12 cellular contexts compared by ENCODE assay signal in the genomic region with DNA sequence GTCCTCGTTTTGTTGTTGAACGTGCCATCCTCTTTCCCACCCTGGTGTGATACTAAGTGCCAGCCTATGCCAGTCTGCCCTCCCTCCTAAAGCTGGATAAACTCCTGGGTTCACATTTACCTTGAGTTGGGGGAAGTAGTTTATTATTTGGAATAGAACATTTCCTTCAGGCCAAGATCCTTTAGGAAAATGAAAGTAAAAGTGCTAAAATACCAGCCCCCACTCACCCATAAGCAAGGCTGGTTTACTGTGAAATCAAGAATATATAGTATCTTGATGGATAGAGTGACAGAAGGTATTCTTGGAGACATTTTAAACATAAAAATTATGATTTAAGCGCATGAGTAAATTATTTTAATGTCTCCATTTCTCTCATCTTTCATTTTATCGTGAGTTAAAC. TPM values are rescaled to one million over a fixed set of nuclear protein-coding genes. Genes with fewer than 3 reads are reported as not detected.
DNase-seq lines count a peak whose midpoint lies in the region; ATAC-seq and TF ChIP-seq lines count a peak whose summit lies in the region.
"Had no signal": no experiment of that assay in that cellular context is flagged by ENCODE, and none has a peak within 500 bp of the region (broad histone marks: within the 10 kb centered on the region; RNA-seq: fewer than 3 reads in every experiment).

No MANE protein-coding gene starts in this region.

- in situ Hi-C loops in IMR-90 (cut with MboI; ENCODE audit: low sequenced_read_pairs), result no loop called here

- no peaks in the 10 kb centered on the region for H3K27me3 Mint-ChIP-seq in brain

- H3K27ac ChIP-seq in IMR-90 (ENCODE audit: insufficient read depth, low read length) (peak overlapping the region; percentile 56; the same call in 1 of the 2 replicates), mesenchymal stem cell (ENCODE audit: low read length, poor library complexity, severe bottlenecking) (no peak overlapping the region), tibial artery (peak overlapping the region; percentile 73 to 74)

- peak overlapping the region; percentile 98 for H3K4me2 ChIP-seq in IMR-90 (ENCODE audit: low read depth, low read length)
- no peak overlapping the region for H3K4me2 ChIP-seq in mesenchymal stem cell (ENCODE audit: low read length, poor library complexity, severe bottlenecking)

- no peak overlapping the region for H3K56ac ChIP-seq in IMR-90 (ENCODE audit: extremely low read depth, insufficient read depth, low read length)

- peaks cover 4% of the 10 kb centered on the region for H3K36me3 ChIP-seq in IMR-90 (ENCODE audit: control insufficient read depth, insufficient read depth, low read length)
- H3K36me3 ChIP-seq in mesenchymal stem cell (ENCODE audit: control insufficient read depth in 1 of 2, insufficient read depth in 2 of 2, low read depth in 1 of 2, low read length in 2 of 2), result peaks cover 0 to 7% of the 10 kb centered on the region in 2 experiments
- peaks cover 0 to 10% (median 0%) of the 10 kb centered on the region in 3 donors for H3K36me3 ChIP-seq in tibial artery

- 0 out of 2 replicates have a peak overlapping the region, but pooled peaks have one; percentile 19 for H4K91ac ChIP-seq in IMR-90 (ENCODE audit: insufficient read depth, low read depth, low read length)
- H4K91ac ChIP-seq in mesenchymal stem cell (ENCODE audit: low read length), result no peak overlapping the region

- H2AK5ac ChIP-seq in IMR-90 (ENCODE audit: low read depth, low read length), result peak overlapping the region; percentile 83; the same call in 1 of the 2 replicates
- no peak overlapping the region for H2AK5ac ChIP-seq in mesenchymal stem cell (ENCODE audit: low read length, severe bottlenecking)

- CTCF ChIA-PET in IMR-90 (lab: Yijun Ruan, JAX), result no interaction called here

- peak overlapping the region in 3 of 5 experiments; percentile 10 to 42 (median 38) for H3K4me3 Mint-ChIP-seq in brain
- H3K4me3 Mint-ChIP-seq: activated CD4-positive, alpha-beta memory T cell treated with anti-CD3 and anti-CD28 coated beads for 36 hours had no signal

- TF ChIP-seq CTCF in IMR-90 (conservative IDR thresholded peaks at IDR 0.05; ENCODE audit: low read depth, low read length) (no peak), brain (conservative IDR thresholded peaks at IDR 0.05) (no peak), tibial artery (IDR thresholded peaks at IDR 0.05) (no peak)

- peaks cover 5% of the 10 kb centered on the region; the same call in 1 of the 2 replicates for H4K20me1 ChIP-seq in IMR-90 (ENCODE audit: insufficient read depth, low read length)

- H2AFZ ChIP-seq in IMR-90 (replicated peaks; ENCODE audit: low read length, poor library complexity) (no peak overlapping the region), mesenchymal stem cell (ENCODE audit: low read depth, low read length) (no peak overlapping the region)

- peak overlapping the region; percentile 24; the same call in 1 of the 2 replicates for H3K4me3 ChIP-seq in IMR-90 (ENCODE audit: insufficient read depth, low read depth, low read length)
- H3K4me3 ChIP-seq in mesenchymal stem cell (ENCODE audit: insufficient read depth in 1 of 2, low read depth in 1 of 2, low read length in 2 of 2), result peak overlapping the region in 1 of 2 experiments; percentile 71
- H3K4me3 ChIP-seq in tibial artery, result peak overlapping the region; percentile 16 to 34

- intact Hi-C loops in IMR-90 (cut with micrococcal nuclease), result no loop called here
- intact Hi-C loops in tibial artery (cut with DNase I; ENCODE audit: low total_unique reads), result no loop called here

- H4K8ac ChIP-seq in IMR-90 (ENCODE audit: low read depth in 2 of 2, low read length in 2 of 2) (peak overlapping the region; percentile 30 to 81; a peak in 2 of 4 replicates), mesenchymal stem cell (ENCODE audit: low read length) (no peak overlapping the region)

- peaks cover 15% of the 10 kb centered on the region for H3K9me1 ChIP-seq in IMR-90 (ENCODE audit: insufficient read depth, low read length)

- DNase-seq in IMR-90, result no peak
- DNase-seq in mesenchymal stem cell, result peak; percentile 42
- DNase-seq in tibial artery, result no peak
- DNase-seq in NCI-H2227 (lab: John Stamatoyannopoulos, UW; ENCODE audit: unreplicated experiment), result no peak
- no peak for DNase-seq in stimulated activated naive CD4-positive, alpha-beta T cell treated with Interleukin-2 at 50 U/mL for 16 hours (lab: John Stamatoyannopoulos, UW)
- DNase-seq: activated CD4-positive, alpha-beta memory T cell treated with anti-CD3 and anti-CD28 coated beads for 36 hours; cortex of kidney; NCI-H1105; NCI-H82; T-helper 1 cell had no signal

- dilution Hi-C loops in IMR-90 (cut with HindIII; ENCODE audit: low sequenced_read_pairs, unreplicated experiment), result no loop called here

- no peaks in the 10 kb centered on the region for H3K27me3 ChIP-seq in IMR-90 (ENCODE audit: control insufficient read depth, insufficient read depth, low read length)
- H3K27me3 ChIP-seq in mesenchymal stem cell (ENCODE audit: control insufficient read depth in 1 of 2, insufficient read depth in 1 of 2, low read length in 2 of 2), result no peaks in the 10 kb centered on the region
- no peaks in the 10 kb centered on the region for H3K27me3 ChIP-seq in tibial artery

- no CpG with 5 or more reads among the region's 4 CpGs for WGBS in IMR-90 (ENCODE audit: extremely low coverage in 2 of 2, insufficient read length in 1 of 2), 2 experiments
- 100% methylated on average over 2 of the region's 4 CpGs for WGBS in mesenchymal stem cell

- H3K27ac Mint-ChIP-seq in brain, result peak overlapping the region; percentile 27 to 91 (median 88)
- H3K27ac Mint-ChIP-seq: activated CD4-positive, alpha-beta memory T cell treated with anti-CD3 and anti-CD28 coated beads for 36 hours had no signal

- peak overlapping the region; percentile 71 for H2BK120ac ChIP-seq in IMR-90 (ENCODE audit: low read depth, low read length)
- no peak overlapping the region for H2BK120ac ChIP-seq in mesenchymal stem cell (ENCODE audit: low read depth, low read length)

- POLR2A ChIA-PET in IMR-90 (lab: Charles Lee; ENCODE audit: unreplicated experiment), result no interaction called here

- H3K79me1 ChIP-seq in IMR-90 (ENCODE audit: low read depth in 1 of 2, low read length in 2 of 2) (peaks cover 38 to 76% of the 10 kb centered on the region in 2 experiments), mesenchymal stem cell (replicated peaks; ENCODE audit: low read length, poor library complexity, severe bottlenecking) (peaks cover 31% of the 10 kb centered on the region)

- H3K9ac ChIP-seq in IMR-90 (ENCODE audit: low read depth, low read length) (peak overlapping the region; percentile 73), mesenchymal stem cell (ENCODE audit: low read length) (peak overlapping the region; percentile 83)

- no peaks in the 10 kb centered on the region for H3K9me3 Mint-ChIP-seq in brain
- H3K9me3 Mint-ChIP-seq: activated CD4-positive, alpha-beta memory T cell treated with anti-CD3 and anti-CD28 coated beads for 36 hours had no signal

- no peak overlapping the region for H2BK12ac ChIP-seq in mesenchymal stem cell (ENCODE audit: low read length in 2 of 2)

- H4K5ac ChIP-seq in IMR-90 (ENCODE audit: low read depth, low read length), result peak overlapping the region; percentile 97

- no peak overlapping the region for H2BK15ac ChIP-seq in IMR-90 (ENCODE audit: low read depth, low read length)
- H2BK15ac ChIP-seq in mesenchymal stem cell (ENCODE audit: low read depth, poor library complexity, severe bottlenecking), result no peak overlapping the region

- no peak overlapping the region for H2AK9ac ChIP-seq in IMR-90 (replicated peaks; ENCODE audit: low read depth, low read length, poor library complexity)

- H3K14ac ChIP-seq in IMR-90 (replicated peaks; ENCODE audit: low read depth, low read length) (peak overlapping the region; percentile 99), mesenchymal stem cell (ENCODE audit: low read length in 2 of 2) (no peak overlapping the region)

- H2BK5ac ChIP-seq in IMR-90 (ENCODE audit: low read depth, low read length, poor library complexity, severe bottlenecking), result peak overlapping the region; percentile 72
- H2BK5ac ChIP-seq in mesenchymal stem cell (ENCODE audit: low read depth, low read length, poor library complexity, severe bottlenecking), result no peak overlapping the region

- peaks cover 71% of the 10 kb centered on the region for H3K4me1 Mint-ChIP-seq in brain

- H3K4ac ChIP-seq in IMR-90 (ENCODE audit: low read depth, low read length) (peak overlapping the region; percentile 93), mesenchymal stem cell (ENCODE audit: low read depth in 1 of 2, low read length in 2 of 2) (no peak overlapping the region)

- TF ChIP-seq RAD21 in IMR-90 (IDR thresholded peaks at IDR 0.05; ENCODE audit: low read length), result no peak

- H2BK20ac ChIP-seq in IMR-90 (ENCODE audit: low read depth, low read length), result peak overlapping the region; percentile 78; the same call in 1 of the 2 replicates

- H3K4me1 ChIP-seq in IMR-90 (ENCODE audit: control insufficient read depth, insufficient read depth, low read length) (peaks cover 9% of the 10 kb centered on the region), mesenchymal stem cell (ENCODE audit: control insufficient read depth, insufficient read depth, low read depth, low read length) (peaks cover 12% of the 10 kb centered on the region), tibial artery (peaks cover 0 to 83% (median 43%) of the 10 kb centered on the region in 4 donors)

- H3K9me3 ChIP-seq in IMR-90 (ENCODE audit: control insufficient read depth, insufficient read depth, low read length) (no peaks in the 10 kb centered on the region), mesenchymal stem cell (ENCODE audit: control insufficient read depth, low read length) (no peaks in the 10 kb centered on the region), tibial artery (no peaks in the 10 kb centered on the region)

- H3K18ac ChIP-seq in IMR-90 (ENCODE audit: low read depth, low read length), result peak overlapping the region; percentile 64; the same call in 1 of the 2 replicates
- H3K18ac ChIP-seq in mesenchymal stem cell (ENCODE audit: low read depth in 1 of 2, low read length in 2 of 2), result peak overlapping the region in 1 of 2 experiments; percentile 67

- H3K23ac ChIP-seq in IMR-90 (ENCODE audit: low read depth, low read length) (peak overlapping the region; percentile 77; the same call in 1 of the 2 replicates), mesenchymal stem cell (ENCODE audit: low read length in 2 of 2) (no peak overlapping the region)

- ATAC-seq in IMR-90 (ENCODE audit: low read depth), result 0 out of 2 replicates have a peak, but pooled peaks have one; percentile 17
- ATAC-seq in HG03280 (IDR thresholded peaks at IDR 0.05; ENCODE audit: unreplicated experiment), result no peak

- no peak for TF ChIP-seq POLR2A in IMR-90 (IDR thresholded peaks at IDR 0.05; ENCODE audit: low read depth, low read length)

- H3K36me3 Mint-ChIP-seq in brain, result peaks cover 85% of the 10 kb centered on the region
- H3K36me3 Mint-ChIP-seq: activated CD4-positive, alpha-beta memory T cell treated with anti-CD3 and anti-CD28 coated beads for 36 hours had no signal

- BruUV-seq in IMR-90 (replicated peaks; lab: Mats Ljungman, UMichigan), result no TSS peak

RNA-seq across cellular contexts. Expression of gene ZNF532, which starts 27.1 kb away (rescaled TPM):
- 29.9 and 30.0 TPM in 2 replicates for total RNA-seq in IMR-90 (2012; rRNA removed)
- polyA plus RNA-seq in IMR-90 (2012; rRNA removed), result 36.7 and 45.8 TPM in 2 replicates
- polyA plus RNA-seq in IMR-90 (2012; cell fraction: cytosol; rRNA removed), result 18.1 and 24.4 TPM in 2 replicates
- 43.8 and 99.3 TPM in 2 replicates for polyA plus RNA-seq in IMR-90 (2012; cell fraction: nucleus; rRNA removed; ENCODE audit: low replicate concordance)
- 51.6 TPM for polyA plus RNA-seq in brain (ENCODE audit: insufficient read depth, low read depth, low replicate concordance)
- 65.7 TPM for polyA plus RNA-seq in mesenchymal stem cell (2013, experiment 1 of 2)
- 65.9 TPM for polyA plus RNA-seq in mesenchymal stem cell (2013, experiment 2 of 2)
